In genomic region chr11:83087035-83087434, GRCh38 we compare ENCODE assay signal across 10 cellular contexts. TPM values are rescaled to one million over a fixed set of nuclear protein-coding genes. Genes with fewer than 3 reads are reported as not detected.
A peak's percentile ranks its signal among the peaks of the same experiment; 100 is the strongest.
DNase-seq lines count a peak whose midpoint lies in the region; ATAC-seq and TF ChIP-seq lines count a peak whose summit lies in the region.
"Had no signal": no experiment of that assay in that cellular context is flagged by ENCODE, and none has a peak within 500 bp of the region (broad histone marks: within the 10 kb centered on the region; RNA-seq: fewer than 3 reads in every experiment).

No MANE protein-coding gene starts in this region.

- H4K20me1 ChIP-seq in PC-9 (ENCODE audit: insufficient read depth): peaks cover 14% of the 10 kb centered on the region; the same call in 1 of the 2 replicates

- H3K9me2 ChIP-seq in PC-9 (ENCODE audit: insufficient read depth): no peaks in the 10 kb centered on the region

- peaks cover 6% of the 10 kb centered on the region for H3K36me3 Mint-ChIP-seq in activated CD4-positive, alpha-beta memory T cell treated with anti-CD3 and anti-CD28 coated beads for 36 hours
- no peaks in the 10 kb centered on the region for H3K36me3 Mint-ChIP-seq in immature natural killer cell

- H3K27me3 ChIP-seq in PC-9 (ENCODE audit: insufficient read depth, low read depth): no peaks in the 10 kb centered on the region

- H3K4me3 ChIP-seq in HEK293 (ENCODE audit: low read depth, low read length): no peak overlapping the region
- H3K4me3 ChIP-seq in PC-9: no peak overlapping the region

- H3K9me3 Mint-ChIP-seq in activated CD4-positive, alpha-beta memory T cell treated with anti-CD3 and anti-CD28 coated beads for 36 hours: no peaks in the 10 kb centered on the region
- H3K9me3 Mint-ChIP-seq in immature natural killer cell: no peaks in the 10 kb centered on the region
- H3K9me3 Mint-ChIP-seq: activated naive CD8-positive, alpha-beta T cell treated with anti-CD3 and anti-CD28 coated beads, Interleukin-2, amount 10 ng/mL, durations not matched to agents 7 days and 5 days had no signal

- H3K4me1 ChIP-seq in HEK293 (ENCODE audit: control insufficient read depth, insufficient read depth, low read length): 0 out of 2 replicates have a peak, but pooled peaks cover 3% of the 10 kb centered on the region
- peaks cover under 1% of the 10 kb centered on the region for H3K4me1 ChIP-seq in PC-9 (replicated peaks; ENCODE audit: insufficient read depth)

- H3K27ac Mint-ChIP-seq in activated CD4-positive, alpha-beta memory T cell treated with anti-CD3 and anti-CD28 coated beads for 36 hours: no peak overlapping the region
- peak overlapping the region in 1 of 6 donors; percentile 3 for H3K27ac Mint-ChIP-seq in immature natural killer cell
- H3K27ac Mint-ChIP-seq: activated naive CD8-positive, alpha-beta T cell treated with anti-CD3 and anti-CD28 coated beads, Interleukin-2, amount 10 ng/mL, durations not matched to agents 7 days and 5 days had no signal

- no peak overlapping the region for H2AFZ ChIP-seq in PC-9

- peaks cover 6% of the 10 kb centered on the region for H3K4me1 Mint-ChIP-seq in activated CD4-positive, alpha-beta memory T cell treated with anti-CD3 and anti-CD28 coated beads for 36 hours (ENCODE audit: low read depth)
- no peaks in the 10 kb centered on the region for H3K4me1 Mint-ChIP-seq in immature natural killer cell

- TF ChIP-seq CTCF in HEK293 (tag by site-specific recombination; IDR thresholded peaks at IDR 0.05) (peak; percentile 30; the same call in 1 of the 2 replicates), PC-9 (conservative IDR thresholded peaks at IDR 0.05) (peak; percentile 67)

- CTCF ChIA-PET in HEK293 (lab: Yijun Ruan, JAX): interaction anchor here (0.5 to 1.3 kb wide), 6 partner anchors 40 to 237 kb away, joined by 3 to 7 read pairs (median 3); no protein-coding TSS in a partner anchor
- CTCF ChIA-PET in PC-9 (lab: Charles Lee): no interaction called here
- CTCF ChIA-PET in activated CD4-positive, alpha-beta memory T cell treated with anti-CD3 and anti-CD28 coated beads for 36 hours (lab: Charles Lee): interaction anchor here (0.6 to 0.8 kb wide), 2 partner anchors 138 to 164 kb away, joined by 3 read pairs; no protein-coding TSS in a partner anchor

- no peaks in the 10 kb centered on the region for H3K79me2 ChIP-seq in PC-9 (ENCODE audit: low read depth)

- no peaks in the 10 kb centered on the region for H3K27me3 Mint-ChIP-seq in activated CD4-positive, alpha-beta memory T cell treated with anti-CD3 and anti-CD28 coated beads for 36 hours
- H3K27me3 Mint-ChIP-seq in immature natural killer cell (ENCODE audit: low read depth in 3 of 3): peaks cover 0 to 3% (median 0%) of the 10 kb centered on the region in 3 donors
- H3K27me3 Mint-ChIP-seq: activated naive CD8-positive, alpha-beta T cell treated with anti-CD3 and anti-CD28 coated beads, Interleukin-2, amount 10 ng/mL, durations not matched to agents 7 days and 5 days had no signal

- POLR2A ChIA-PET in HEK293 (lab: Yijun Ruan, JAX) (interaction anchor here (1.1 to 3.1 kb wide), 4 partner anchors 12 to 93 kb away, joined by 4 to 18 read pairs (median 6); partner anchors contain the start of genes PCF11 and RAB30), PC-9 (lab: Charles Lee; ENCODE audit: unreplicated experiment) (no interaction called here)
- POLR2A ChIA-PET in activated CD4-positive, alpha-beta memory T cell treated with anti-CD3 and anti-CD28 coated beads for 36 hours (lab: Charles Lee): no interaction called here

- no peak overlapping the region for H3K4me3 Mint-ChIP-seq in activated CD4-positive, alpha-beta memory T cell treated with anti-CD3 and anti-CD28 coated beads for 36 hours
- no peak overlapping the region for H3K4me3 Mint-ChIP-seq in immature natural killer cell
- H3K4me3 Mint-ChIP-seq: activated naive CD8-positive, alpha-beta T cell treated with anti-CD3 and anti-CD28 coated beads, Interleukin-2, amount 10 ng/mL, durations not matched to agents 7 days and 5 days had no signal

- DNase-seq in AML-193 (lab: John Stamatoyannopoulos, UW) (peak; percentile 45 to 58), PC-9 (peak in 1 of 2 experiments; percentile 59), glomerular visceral epithelial cell (ENCODE audit: extremely low spot score) (peak; percentile 15), immature natural killer cell (no peak)
- no peak for DNase-seq in activated CD4-positive, alpha-beta memory T cell treated with anti-CD3 and anti-CD28 coated beads for 36 hours
- DNase-seq in activated naive CD4-positive, alpha-beta T cell treated with Interleukin-2 at 50 U/mL for 16 hours: no peak
- DNase-seq: activated naive CD8-positive, alpha-beta T cell treated with anti-CD3 and anti-CD28 coated beads, Interleukin-2, amount 10 ng/mL, durations not matched to agents 7 days and 5 days; hippocampal formation had no signal

- H3K27ac ChIP-seq in HEK293 (ENCODE audit: extremely low read depth, low read depth, low read length) (no peak overlapping the region), PC-9 (no peak overlapping the region)

- no peak overlapping the region for H3K4me2 ChIP-seq in PC-9

- H3K36me3 ChIP-seq in HEK293 (ENCODE audit: control insufficient read depth in 2 of 2, insufficient read depth in 1 of 2, low read length in 2 of 2) (peaks cover 0 to 4% of the 10 kb centered on the region in 2 experiments; a peak in 1 of 3 replicates), PC-9 (ENCODE audit: low read depth) (no peaks in the 10 kb centered on the region)

- intact Hi-C loops in PC-9 (cut with micrococcal nuclease; ENCODE audit: unreplicated experiment): no loop called here
- intact Hi-C loops in activated CD4-positive, alpha-beta memory T cell treated with anti-CD3 and anti-CD28 coated beads for 36 hours (cut with micrococcal nuclease): no loop called here

- no TSS peak for BruUV-seq in PC-9 (replicated peaks; lab: Mats Ljungman, UMichigan)

- peaks cover 8% of the 10 kb centered on the region for H3F3A ChIP-seq in PC-9 (ENCODE audit: insufficient read depth, low read depth)

- H3K9me3 ChIP-seq in HEK293 (ENCODE audit: control insufficient read depth, insufficient read depth, low read depth, low read length) (no peaks in the 10 kb centered on the region), PC-9 (ENCODE audit: insufficient read depth, low read depth) (no peaks in the 10 kb centered on the region)

- ATAC-seq in GM18868 (IDR thresholded peaks at IDR 0.05; ENCODE audit: unreplicated experiment): no peak

TF ChIP-seq in HEK293, 187 proteins besides CTCF, POLR2A, EP300 and RAD21:
- TF ChIP-seq ZNF184 (tag by site-specific recombination; IDR thresholded peaks at IDR 0.05): no peak
- TF ChIP-seq KLF17 (tag by site-specific recombination; IDR thresholded peaks at IDR 0.05): no peak
- peak; percentile 24 for TF ChIP-seq ZNF654 (tag by site-specific recombination; IDR thresholded peaks at IDR 0.05; ENCODE audit: low read depth)

RNA-seq across cellular contexts. Expression of gene RAB30, which starts 15.3 kb away (rescaled TPM):
- total RNA-seq in PC-9 (2021): 3.2 and 3.6 TPM in 2 replicates
- 10 to 100 TPM; 11.5 to 12.9 TPM for total RNA-seq in activated CD4-positive, alpha-beta memory T cell treated with anti-CD3 and anti-CD28 coated beads for 36 hours
- polyA plus RNA-seq in immature natural killer cell: 1 to 10 TPM; 2.2 to 6.5 (median 6.0) TPM

Comparison
In these comparisons a context has a peak if more than half of its experiments do, and no peak if none do; other contexts are left out.
1. DNase-seq: peak in AML-193 (2 of 2) and glomerular visceral epithelial cell (single experiment); none in activated CD4-positive, alpha-beta memory T cell treated with anti-CD3 and anti-CD28 coated beads for 36 hours (single experiment), activated naive CD4-positive, alpha-beta T cell treated with Interleukin-2 at 50 U/mL for 16 hours (single experiment) and immature natural killer cell (0 of 3).